Comparison of ENCODE assay signal across 13 cellular contexts in the genomic region with DNA sequence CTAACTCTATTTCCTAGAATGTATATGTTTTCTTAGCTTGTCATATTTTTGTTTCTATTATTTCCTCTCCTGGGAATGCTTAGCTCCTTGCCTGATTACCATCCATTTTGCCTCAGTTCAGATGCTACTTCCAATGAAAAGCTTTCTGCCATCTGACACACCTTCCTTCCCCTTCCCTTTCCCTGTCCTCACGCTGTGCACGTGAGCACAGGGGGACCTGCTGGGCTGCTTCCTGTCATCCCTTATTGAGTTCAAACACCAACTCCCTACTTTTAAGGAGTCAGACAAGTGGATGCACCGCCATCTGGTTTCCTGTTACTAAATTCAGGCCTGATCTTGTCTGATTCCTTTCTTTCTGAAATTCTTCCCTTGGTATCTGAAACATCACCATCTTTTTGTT.
"Had no signal": no experiment of that assay in that cellular context is flagged by ENCODE, and none has a peak within 500 bp of the region (broad histone marks: within the 10 kb centered on the region; RNA-seq: fewer than 3 reads in every experiment).

No MANE protein-coding gene starts in this region.

- ATAC-seq: activated T-cell treated with anti-CD3 and anti-CD28 coated beads, Interleukin-2, amount 50 U/mL, for 72 hours; sciatic nerve; stimulated activated naive B cell treated with anti-CD40 and anti-IgM and Interleukin-4, amounts not matched to agents 10 μg/mL and 1 μg/mL and 100 μg/mL, for 72 hours had no signal

- H3K4me1 ChIP-seq: prostate gland had no signal

- H3K9me3 ChIP-seq: prostate gland, tibial nerve had no signal

- H3K9me3 Mint-ChIP-seq: activated CD4-positive, alpha-beta memory T cell treated with anti-CD3 and anti-CD28 coated beads for 36 hours; activated naive CD8-positive, alpha-beta T cell treated with anti-CD3 and anti-CD28 coated beads for 36 hours; activated T-cell treated with anti-CD3 and anti-CD28 coated beads, Interleukin-2, amount 50 U/mL, for 72 hours; mesothelial cell of epicardium; T-helper 2 cell treated with Interferon-gamma antibody and Interleukin-4, amounts not matched to agents 5 μg/mL and 100 μg/mL, for 36 hours had no signal

- H3K27ac Mint-ChIP-seq: activated CD4-positive, alpha-beta memory T cell treated with anti-CD3 and anti-CD28 coated beads for 36 hours; activated naive CD8-positive, alpha-beta T cell treated with anti-CD3 and anti-CD28 coated beads for 36 hours; mesothelial cell of epicardium; stimulated activated naive B cell treated with anti-CD40 and anti-IgM and Interleukin-4, amounts not matched to agents 10 μg/mL and 1 μg/mL and 100 μg/mL, for 72 hours; T-helper 2 cell treated with Interferon-gamma antibody and Interleukin-4, amounts not matched to agents 5 μg/mL and 100 μg/mL, for 36 hours had no signal

- H3K4me3 Mint-ChIP-seq: activated CD4-positive, alpha-beta memory T cell treated with anti-CD3 and anti-CD28 coated beads for 36 hours; activated naive CD8-positive, alpha-beta T cell treated with anti-CD3 and anti-CD28 coated beads for 36 hours; activated T-cell treated with anti-CD3 and anti-CD28 coated beads, Interleukin-2, amount 50 U/mL, for 72 hours; mesothelial cell of epicardium; stimulated activated naive B cell treated with anti-CD40 and anti-IgM and Interleukin-4, amounts not matched to agents 10 μg/mL and 1 μg/mL and 100 μg/mL, for 72 hours; T-helper 2 cell treated with Interferon-gamma antibody and Interleukin-4, amounts not matched to agents 5 μg/mL and 100 μg/mL, for 36 hours had no signal

- H3K36me3 ChIP-seq: prostate gland, tibial nerve had no signal

- DNase-seq: activated CD4-positive, alpha-beta memory T cell treated with anti-CD3 and anti-CD28 coated beads for 36 hours; activated gamma-delta T cell treated with Interleukin-2 at 50 U/mL for 16 hours; activated naive CD8-positive, alpha-beta T cell treated with anti-CD3 and anti-CD28 coated beads for 36 hours; activated T-cell treated with anti-CD3 and anti-CD28 coated beads, Interleukin-2, amount 50 U/mL, for 72 hours; dorsolateral prefrontal cortex; kidney glomerular epithelial cell; stimulated activated CD4-positive, alpha-beta T cell treated with anti-CD3 and anti-CD28 coated beads, Interleukin-2, amount 100 ng/mL, for 24 hours; stimulated activated naive B cell treated with anti-CD40 and anti-IgM and Interleukin-4, amounts not matched to agents 10 μg/mL and 1 μg/mL and 100 μg/mL, for 72 hours had no signal

- H3K4me3 ChIP-seq: dorsolateral prefrontal cortex, prostate gland, tibial nerve had no signal

- H3K27me3 ChIP-seq: dorsolateral prefrontal cortex, tibial nerve had no signal

- H3K27me3 Mint-ChIP-seq: activated naive CD8-positive, alpha-beta T cell treated with anti-CD3 and anti-CD28 coated beads for 36 hours; stimulated activated naive B cell treated with anti-CD40 and anti-IgM and Interleukin-4, amounts not matched to agents 10 μg/mL and 1 μg/mL and 100 μg/mL, for 72 hours had no signal

- H3K27ac ChIP-seq: dorsolateral prefrontal cortex, prostate gland, tibial nerve had no signal

- H3K36me3 Mint-ChIP-seq: mesothelial cell of epicardium had no signal
